Comparison of ENCODE assay signal across 10 cellular contexts in genomic region chr15:50109086-50109987, GRCh38. TPM values are rescaled to one million over a fixed set of nuclear protein-coding genes. Genes with fewer than 3 reads are reported as not detected.
DNase-seq lines count a peak whose midpoint lies in the region; ATAC-seq, FAIRE-seq and TF ChIP-seq lines count a peak whose summit lies in the region.
"Had no signal": no experiment of that assay in that cellular context is flagged by ENCODE, and none has a peak within 500 bp of the region (broad histone marks: within the 10 kb centered on the region; RNA-seq: fewer than 3 reads in every experiment).

No MANE protein-coding gene starts in this region.

- in situ Hi-C loops in GM13976 (cut with MboI; ENCODE audit: low sequenced_read_pairs, unreplicated experiment), result no loop called here

- no peaks in the 10 kb centered on the region for H3K9me3 Mint-ChIP-seq in central memory CD8-positive, alpha-beta T cell

- peak overlapping the region; percentile 20 for H3K27ac Mint-ChIP-seq in central memory CD8-positive, alpha-beta T cell (ENCODE audit: low read depth)

- H3K4me3 Mint-ChIP-seq in central memory CD8-positive, alpha-beta T cell, result peak overlapping the region; percentile 14

- no peaks in the 10 kb centered on the region for H3K27me3 ChIP-seq in osteoblast (ENCODE audit: insufficient read depth, low read length)

- H3K4me1 Mint-ChIP-seq in central memory CD8-positive, alpha-beta T cell, result peaks cover 26% of the 10 kb centered on the region

- H3K4me1 ChIP-seq in osteoblast (ENCODE audit: insufficient read depth, low read length), result peaks cover 9% of the 10 kb centered on the region

- peak; percentile 48 for FAIRE-seq in GM18507 (lab: Jason Lieb, UNC)
- FAIRE-seq: frontal cortex had no signal

- H3K27ac ChIP-seq in osteoblast (ENCODE audit: low read depth, low read length), result no peak overlapping the region

- no peak for DNase-seq in GM18507 (ENCODE audit: extremely low spot score, insufficient read length, low read depth)
- peak; percentile 21 for DNase-seq in NCI-H2029 (lab: John Stamatoyannopoulos, UW)
- DNase-seq in central memory CD8-positive, alpha-beta T cell (ENCODE audit: low spot score in 2 of 2), result no peak
- no peak for DNase-seq in osteoblast (ENCODE audit: insufficient read length, low spot score, missing footprints)
- no peak for DNase-seq in GM13976 (ENCODE audit: low spot score)
- DNase-seq in NCI-H1417 (lab: John Stamatoyannopoulos, UW), result no peak
- DNase-seq: activated naive CD4-positive, alpha-beta T cell treated with anti-CD3 and anti-CD28 coated beads, Interleukin-2, amount 50 U/mL, for 16 hours; NCI-H2081 treated with DMSO at 0.1 percent for 48 hours had no signal

- no peaks in the 10 kb centered on the region for H3K36me3 Mint-ChIP-seq in central memory CD8-positive, alpha-beta T cell (ENCODE audit: insufficient read depth)

- no peaks in the 10 kb centered on the region for H3K27me3 Mint-ChIP-seq in central memory CD8-positive, alpha-beta T cell

- no peaks in the 10 kb centered on the region for H3K36me3 ChIP-seq in osteoblast (ENCODE audit: insufficient read depth, low read length)

- ATAC-seq in central memory CD8-positive, alpha-beta T cell (replicated peaks; ENCODE audit: extremely low read depth, poor library complexity, severe bottlenecking), result no peak
- ATAC-seq in GM18873 (IDR thresholded peaks at IDR 0.05; ENCODE audit: low FRiP score, unreplicated experiment), result no peak

- H3K79me2 ChIP-seq in osteoblast (ENCODE audit: insufficient read depth, low read length), result no peaks in the 10 kb centered on the region

- H3K4me2 ChIP-seq in osteoblast (ENCODE audit: insufficient read depth, low read length), result peak overlapping the region; percentile 33

- H3K4me3 ChIP-seq in osteoblast (ENCODE audit: insufficient read depth, low read length), result no peak overlapping the region

- no peak for TF ChIP-seq CTCF in osteoblast (IDR thresholded peaks at IDR 0.05; ENCODE audit: extremely low read depth, low read depth, low read length)
- no peak for TF ChIP-seq CTCF in GM13976 (IDR thresholded peaks at IDR 0.05; ENCODE audit: borderline replicate concordance, control extremely low read depth, extremely low read depth, insufficient read depth, missing control alignments)

- no peaks in the 10 kb centered on the region for H4K20me1 ChIP-seq in osteoblast (ENCODE audit: insufficient read depth, low read length)

- no peak overlapping the region for H2AFZ ChIP-seq in osteoblast (ENCODE audit: low read length)

- no peaks in the 10 kb centered on the region for H3K9me3 ChIP-seq in osteoblast (ENCODE audit: low read depth, low read length)

RNA-seq across cellular contexts. Expression of gene ATP8B4, which starts 9.7 kb away (rescaled TPM):
- 0.88 and 1.1 TPM in 2 replicates for total RNA-seq in osteoblast
